11 cellular contexts compared by ENCODE assay signal in genomic region chr4:119663160-119663788, GRCh38.
DNase-seq lines count a peak whose midpoint lies in the region; ATAC-seq, FAIRE-seq and TF ChIP-seq lines count a peak whose summit lies in the region.
"Had no signal": no experiment of that assay in that cellular context is flagged by ENCODE, and none has a peak within 500 bp of the region (broad histone marks: within the 10 kb centered on the region; RNA-seq: fewer than 3 reads in every experiment).

No MANE protein-coding gene starts in this region.

- ATAC-seq in GM19035 (IDR thresholded peaks at IDR 0.05; ENCODE audit: unreplicated experiment) (peak; percentile 55), HG03439 (IDR thresholded peaks at IDR 0.05; ENCODE audit: unreplicated experiment) (peak; percentile 67), GM19452 (IDR thresholded peaks at IDR 0.05; ENCODE audit: unreplicated experiment) (no peak)
- ATAC-seq: HCT116 had no signal

- H3K27me3 ChIP-seq in rectal smooth muscle tissue (ENCODE audit: control insufficient read depth, insufficient read depth, low read length), result no peaks in the 10 kb centered on the region

- peak; percentile 61 for FAIRE-seq in endometrium (lab: Jason Lieb, UNC)

- H3K27ac ChIP-seq in rectal smooth muscle tissue (ENCODE audit: low read depth, low read length), result peak overlapping the region; percentile 66

- H3K9ac ChIP-seq in rectal smooth muscle tissue (ENCODE audit: low read length), result no peak overlapping the region

- H3K4me3 ChIP-seq in rectal smooth muscle tissue (ENCODE audit: low read length), result peak overlapping the region; percentile 14
- H3K4me3 ChIP-seq: lung had no signal

- H3K4me1 ChIP-seq in rectal smooth muscle tissue (ENCODE audit: control insufficient read depth, insufficient read depth, low read length), result peaks cover 29% of the 10 kb centered on the region

- H3K36me3 ChIP-seq in rectal smooth muscle tissue (ENCODE audit: control insufficient read depth, insufficient read depth, low read length), result no peaks in the 10 kb centered on the region

- no peak for TF ChIP-seq POLR2A in erythroblast (IDR thresholded peaks at IDR 0.05; ENCODE audit: low read length)

- DNase-seq in erythroblast (lab: John Stamatoyannopoulos, UW), result no peak
- DNase-seq in stimulated activated naive CD4-positive, alpha-beta T cell treated with Interleukin-2 at 50 U/mL for 16 hours (lab: John Stamatoyannopoulos, UW), result no peak
- no peak for DNase-seq in pons (ENCODE audit: low spot score)
- DNase-seq: NCI-H1048 had no signal
